Comparison of ENCODE assay signal across 19 cellular contexts in genomic region chr20:40727960-40728359, GRCh38. TPM values are rescaled to one million over a fixed set of nuclear protein-coding genes. Genes with fewer than 3 reads are reported as not detected.
"Had no signal": no experiment of that assay in that cellular context is flagged by ENCODE, and none has a peak within 500 bp of the region (broad histone marks: within the 10 kb centered on the region; RNA-seq: fewer than 3 reads in every experiment).

No MANE protein-coding gene starts in this region.

- FAIRE-seq: HepG2 had no signal

- DNase-seq: IMR-90, KG1, MM.1S, NCI-H1092 treated with DMSO at 0.1 percent for 48 hours, NCI-H1436, NCI-H187, NCI-H2029, NCI-H2081 treated with DMSO at 0.1 percent for 48 hours, NCI-H2171, NCI-H226, NCI-H446, NCI-H510A, NCI-H524 treated with DMSO at 0.1 percent for 48 hours, NCI-H69, NCI-H774, RPMI8226, SHP77, SK-N-SH had no signal

- ATAC-seq: HepG2 had no signal

- H3K9ac ChIP-seq: SK-N-SH had no signal

- H3K9me3 ChIP-seq: SK-N-SH had no signal

- H3K4me2 ChIP-seq: SK-N-SH had no signal

RNA-seq across cellular contexts. Expression of gene MAFB, which starts 38.9 kb away (rescaled TPM):
- total RNA-seq: IMR-90 had no signal
